Comparison of ENCODE assay signal across 1 cellular context in the genomic region with DNA sequence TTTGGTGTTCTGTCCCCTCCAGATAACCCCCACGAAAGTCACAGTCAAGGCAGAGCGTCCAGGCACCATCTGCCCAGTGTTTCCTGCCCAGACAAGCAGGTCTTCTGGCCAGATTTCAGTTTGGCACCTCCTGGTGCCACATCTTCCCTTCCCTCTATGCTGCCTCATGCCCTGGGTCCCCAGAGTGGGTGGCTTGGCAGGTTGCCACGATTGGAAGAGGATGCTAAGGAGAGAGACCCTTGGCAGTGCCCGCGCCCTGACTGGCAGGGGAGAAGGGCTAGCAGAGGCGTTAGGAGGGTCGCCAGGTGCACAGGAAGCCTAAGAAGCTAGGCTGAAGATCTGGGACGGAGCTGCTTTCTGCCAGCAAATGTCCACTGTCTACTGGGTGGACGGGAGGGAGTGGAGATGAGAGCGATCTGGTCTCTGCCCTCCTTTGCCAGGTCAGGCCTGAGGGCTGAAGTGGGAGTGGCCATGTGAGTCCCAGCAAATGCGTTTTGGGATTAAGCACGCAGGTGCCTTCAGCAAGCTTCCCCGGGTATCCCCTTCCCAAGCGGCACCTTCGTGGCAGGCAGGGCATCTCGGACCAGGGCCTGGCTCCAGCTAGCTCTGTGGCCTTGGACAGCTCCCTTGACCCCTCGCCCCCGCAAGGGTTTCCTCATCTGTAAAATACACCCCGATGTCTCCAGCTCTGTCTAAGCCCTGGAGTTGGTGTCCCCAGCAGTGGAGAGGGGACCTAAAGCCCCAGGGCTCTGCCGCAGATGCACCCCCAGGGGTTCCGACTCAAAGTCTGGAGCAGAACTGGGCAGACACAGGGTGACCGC.
A peak's percentile ranks its signal among the peaks of the same experiment; 100 is the strongest.
TF ChIP-seq lines count a peak whose summit lies in the region.

No MANE protein-coding gene starts in this region.

TF ChIP-seq in HepG2, 621 proteins besides CTCF, POLR2A, EP300 and RAD21 (continued from another document and continues in another):
- TF ChIP-seq AHDC1 (CRISPR knock-in tag; IDR thresholded peaks at IDR 0.05; ENCODE audit: borderline replicate concordance) (no peak), HNF4A (CRISPR knock-in tag; IDR thresholded peaks at IDR 0.05) (no peak), ZNF33A (CRISPR knock-in tag; IDR thresholded peaks at IDR 0.05; ENCODE audit: borderline replicate concordance) (no peak), SSRP1 (CRISPR knock-in tag; IDR thresholded peaks at IDR 0.05) (no peak), SRY (CRISPR knock-in tag; IDR thresholded peaks at IDR 0.05) (peak; percentile 23; the same call in 1 of the 2 replicates), SRSF4 (IDR thresholded peaks at IDR 0.05; ENCODE audit: low read depth, low read length, poor library complexity, severe bottlenecking) (no peak), ZNF337 (CRISPR knock-in tag; IDR thresholded peaks at IDR 0.05; ENCODE audit: borderline replicate concordance, low read depth) (no peak), FOXO1 (CRISPR knock-in tag; IDR thresholded peaks at IDR 0.05) (0 out of 2 replicates have a peak, but pooled peaks have one; percentile 9), HNRNPL (IDR thresholded peaks at IDR 0.05; ENCODE audit: low read depth, low read length) (peak; percentile 72; the same call in 1 of the 2 replicates), JARID2 (CRISPR knock-in tag; IDR thresholded peaks at IDR 0.05; ENCODE audit: insufficient replicate concordance) (no peak), SMYD3 (CRISPR knock-in tag; IDR thresholded peaks at IDR 0.05) (no peak), NFAT5 (CRISPR knock-in tag; IDR thresholded peaks at IDR 0.05) (no peak), ZNF773 (CRISPR knock-in tag; IDR thresholded peaks at IDR 0.05; ENCODE audit: borderline replicate concordance) (no peak), ZNF20 (CRISPR knock-in tag; IDR thresholded peaks at IDR 0.05) (no peak), SAP130 (CRISPR knock-in tag; IDR thresholded peaks at IDR 0.05; ENCODE audit: low read depth) (0 out of 2 replicates have a peak, but pooled peaks have one; percentile 15), SOX6 (IDR thresholded peaks at IDR 0.05) (no peak), SOX6 (CRISPR knock-in tag; IDR thresholded peaks at IDR 0.05) (0 out of 2 replicates have a peak, but pooled peaks have one; percentile 16), MAF1 (CRISPR knock-in tag; IDR thresholded peaks at IDR 0.05; ENCODE audit: borderline replicate concordance) (no peak), KLF13 (CRISPR knock-in tag; IDR thresholded peaks at IDR 0.05) (0 out of 2 replicates have a peak, but pooled peaks have one; percentile 39), MZF1 (CRISPR knock-in tag; IDR thresholded peaks at IDR 0.05; ENCODE audit: borderline replicate concordance) (no peak), ZMAT3 (CRISPR knock-in tag; conservative IDR thresholded peaks at IDR 0.05) (no peak), ZNF709 (CRISPR knock-in tag; IDR thresholded peaks at IDR 0.05) (no peak), ZNF331 (CRISPR knock-in tag; IDR thresholded peaks at IDR 0.05) (no peak), CREBL2 (CRISPR knock-in tag; IDR thresholded peaks at IDR 0.05; ENCODE audit: borderline replicate concordance) (no peak), HMG20A (CRISPR knock-in tag; IDR thresholded peaks at IDR 0.05; ENCODE audit: borderline replicate concordance) (peak; percentile 12; the same call in 1 of the 2 replicates), ZC3H13 (CRISPR knock-in tag; IDR thresholded peaks at IDR 0.05) (0 out of 2 replicates have a peak, but pooled peaks have one; percentile 53), ZSCAN29 (CRISPR knock-in tag; conservative IDR thresholded peaks at IDR 0.05) (no peak), ZNF367 (CRISPR knock-in tag; IDR thresholded peaks at IDR 0.05; ENCODE audit: borderline replicate concordance) (no peak), SMARCC2 (IDR thresholded peaks at IDR 0.05) (no peak), RFX1 (IDR thresholded peaks at IDR 0.05) (no peak; the same call in 1 of the 2 replicates), FOSL2 (CRISPR knock-in tag; IDR thresholded peaks at IDR 0.05) (no peak), ADNP (CRISPR knock-in tag; IDR thresholded peaks at IDR 0.05) (no peak), AGO1 (IDR thresholded peaks at IDR 0.05; ENCODE audit: low read depth, low read length, poor library complexity, severe bottlenecking) (no peak), ZNF260 (CRISPR knock-in tag; IDR thresholded peaks at IDR 0.05; ENCODE audit: borderline replicate concordance, low read depth) (no peak), ISL2 (CRISPR knock-in tag; IDR thresholded peaks at IDR 0.05) (no peak), ZFP36L2 (CRISPR knock-in tag; IDR thresholded peaks at IDR 0.05) (no peak), ZNF879 (CRISPR knock-in tag; IDR thresholded peaks at IDR 0.05) (no peak)
- TF ChIP-seq, protein P1, sequence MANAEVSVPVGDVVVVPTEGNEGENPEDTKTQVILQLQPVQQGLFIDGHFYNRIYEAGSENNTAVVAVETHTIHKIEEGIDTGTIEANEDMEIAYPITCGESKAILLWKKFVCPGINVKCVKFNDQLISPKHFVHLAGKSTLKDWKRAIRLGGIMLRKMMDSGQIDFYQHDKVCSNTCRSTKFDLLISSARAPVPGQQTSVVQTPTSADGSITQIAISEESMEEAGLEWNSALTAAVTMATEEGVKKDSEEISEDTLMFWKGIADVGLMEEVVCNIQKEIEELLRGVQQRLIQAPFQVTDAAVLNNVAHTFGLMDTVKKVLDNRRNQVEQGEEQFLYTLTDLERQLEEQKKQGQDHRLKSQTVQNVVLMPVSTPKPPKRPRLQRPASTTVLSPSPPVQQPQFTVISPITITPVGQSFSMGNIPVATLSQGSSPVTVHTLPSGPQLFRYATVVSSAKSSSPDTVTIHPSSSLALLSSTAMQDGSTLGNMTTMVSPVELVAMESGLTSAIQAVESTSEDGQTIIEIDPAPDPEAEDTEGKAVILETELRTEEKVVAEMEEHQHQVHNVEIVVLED (CRISPR knock-in tag; IDR thresholded peaks at IDR 0.05; ENCODE audit: borderline replicate concordance) = no peak
- TF ChIP-seq, protein P2, sequence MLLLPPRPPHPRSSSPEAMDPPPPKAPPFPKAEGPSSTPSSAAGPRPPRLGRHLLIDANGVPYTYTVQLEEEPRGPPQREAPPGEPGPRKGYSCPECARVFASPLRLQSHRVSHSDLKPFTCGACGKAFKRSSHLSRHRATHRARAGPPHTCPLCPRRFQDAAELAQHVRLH (CRISPR knock-in tag; IDR thresholded peaks at IDR 0.05; ENCODE audit: borderline replicate concordance, low read depth) = 0 out of 2 replicates have a peak, but pooled peaks have one; percentile 23
- TF ChIP-seq, protein P3, sequence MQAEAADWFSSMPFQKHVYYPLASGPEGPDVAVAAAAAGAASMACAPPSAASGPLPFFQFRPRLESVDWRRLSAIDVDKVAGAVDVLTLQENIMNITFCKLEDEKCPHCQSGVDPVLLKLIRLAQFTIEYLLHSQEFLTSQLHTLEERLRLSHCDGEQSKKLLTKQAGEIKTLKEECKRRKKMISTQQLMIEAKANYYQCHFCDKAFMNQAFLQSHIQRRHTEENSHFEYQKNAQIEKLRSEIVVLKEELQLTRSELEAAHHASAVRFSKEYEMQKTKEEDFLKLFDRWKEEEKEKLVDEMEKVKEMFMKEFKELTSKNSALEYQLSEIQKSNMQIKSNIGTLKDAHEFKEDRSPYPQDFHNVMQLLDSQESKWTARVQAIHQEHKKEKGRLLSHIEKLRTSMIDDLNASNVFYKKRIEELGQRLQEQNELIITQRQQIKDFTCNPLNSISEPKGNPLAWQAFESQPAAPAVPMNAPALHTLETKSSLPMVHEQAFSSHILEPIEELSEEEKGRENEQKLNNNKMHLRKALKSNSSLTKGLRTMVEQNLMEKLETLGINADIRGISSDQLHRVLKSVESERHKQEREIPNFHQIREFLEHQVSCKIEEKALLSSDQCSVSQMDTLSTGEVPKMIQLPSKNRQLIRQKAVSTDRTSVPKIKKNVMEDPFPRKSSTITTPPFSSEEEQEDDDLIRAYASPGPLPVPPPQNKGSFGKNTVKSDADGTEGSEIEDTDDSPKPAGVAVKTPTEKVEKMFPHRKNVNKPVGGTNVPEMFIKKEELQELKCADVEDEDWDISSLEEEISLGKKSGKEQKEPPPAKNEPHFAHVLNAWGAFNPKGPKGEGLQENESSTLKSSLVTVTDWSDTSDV (CRISPR knock-in tag; IDR thresholded peaks at IDR 0.05) = no peak
- TF ChIP-seq, protein P4, sequence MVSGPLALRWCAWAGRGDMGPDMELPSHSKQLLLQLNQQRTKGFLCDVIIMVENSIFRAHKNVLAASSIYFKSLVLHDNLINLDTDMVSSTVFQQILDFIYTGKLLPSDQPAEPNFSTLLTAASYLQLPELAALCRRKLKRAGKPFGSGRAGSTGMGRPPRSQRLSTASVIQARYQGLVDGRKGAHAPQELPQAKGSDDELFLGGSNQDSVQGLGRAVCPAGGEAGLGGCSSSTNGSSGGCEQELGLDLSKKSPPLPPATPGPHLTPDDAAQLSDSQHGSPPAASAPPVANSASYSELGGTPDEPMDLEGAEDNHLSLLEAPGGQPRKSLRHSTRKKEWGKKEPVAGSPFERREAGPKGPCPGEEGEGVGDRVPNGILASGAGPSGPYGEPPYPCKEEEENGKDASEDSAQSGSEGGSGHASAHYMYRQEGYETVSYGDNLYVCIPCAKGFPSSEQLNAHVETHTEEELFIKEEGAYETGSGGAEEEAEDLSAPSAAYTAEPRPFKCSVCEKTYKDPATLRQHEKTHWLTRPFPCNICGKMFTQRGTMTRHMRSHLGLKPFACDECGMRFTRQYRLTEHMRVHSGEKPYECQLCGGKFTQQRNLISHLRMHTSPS (CRISPR knock-in tag; IDR thresholded peaks at IDR 0.05; ENCODE audit: low read depth) = no peak
- TF ChIP-seq, protein P5, sequence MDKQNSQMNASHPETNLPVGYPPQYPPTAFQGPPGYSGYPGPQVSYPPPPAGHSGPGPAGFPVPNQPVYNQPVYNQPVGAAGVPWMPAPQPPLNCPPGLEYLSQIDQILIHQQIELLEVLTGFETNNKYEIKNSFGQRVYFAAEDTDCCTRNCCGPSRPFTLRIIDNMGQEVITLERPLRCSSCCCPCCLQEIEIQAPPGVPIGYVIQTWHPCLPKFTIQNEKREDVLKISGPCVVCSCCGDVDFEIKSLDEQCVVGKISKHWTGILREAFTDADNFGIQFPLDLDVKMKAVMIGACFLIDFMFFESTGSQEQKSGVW (CRISPR knock-in tag; IDR thresholded peaks at IDR 0.05; ENCODE audit: borderline replicate concordance) = no peak
